In the genomic region with DNA sequence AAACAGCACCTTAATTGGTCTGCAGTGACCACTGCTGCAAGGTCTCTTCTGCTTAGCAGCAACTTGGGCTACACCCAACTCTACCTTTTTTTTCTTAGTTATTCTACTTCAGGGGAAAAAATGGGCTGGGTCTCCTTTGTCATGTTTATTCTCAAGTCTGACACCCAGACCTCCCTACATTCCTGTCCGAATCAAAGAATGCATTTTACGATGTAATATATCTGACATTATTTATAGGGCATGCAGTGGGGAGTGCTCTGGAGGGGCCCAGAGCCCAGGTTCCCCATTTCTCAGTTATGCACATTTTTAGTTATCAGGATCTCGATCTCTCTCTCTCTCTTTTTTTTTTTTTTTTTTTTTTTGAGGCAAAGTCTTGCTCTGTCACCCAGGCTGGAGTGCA, we compare ENCODE assay signal across 18 cellular contexts. TPM values are rescaled to one million over a fixed set of nuclear protein-coding genes. Genes with fewer than 3 reads are reported as not detected.
"Had no signal": no experiment of that assay in that cellular context is flagged by ENCODE, and none has a peak within 500 bp of the region (broad histone marks: within the 10 kb centered on the region; RNA-seq: fewer than 3 reads in every experiment).

No MANE protein-coding gene starts in this region.

- H3K4me1 ChIP-seq: pancreas, upper lobe of right lung had no signal

- H3K27me3 ChIP-seq: esophagus squamous epithelium, upper lobe of right lung had no signal

- H3K9me3 ChIP-seq: esophagus squamous epithelium, mucosa of descending colon, pancreas, upper lobe of right lung had no signal

- H3K27ac ChIP-seq: pancreas, upper lobe of right lung had no signal

- ATAC-seq: left cardiac atrium; mucosa of descending colon; naive thymus-derived CD8-positive, alpha-beta T cell; pancreas; stimulated activated naive B cell treated with anti-CD40 and anti-IgM and Interleukin-4, amounts not matched to agents 10 μg/mL and 1 μg/mL and 100 μg/mL, for 72 hours; upper lobe of right lung had no signal

- FAIRE-seq: endothelial cell of umbilical vein, pancreas had no signal

- H3K36me3 ChIP-seq: esophagus squamous epithelium, pancreas, upper lobe of right lung had no signal

- H3K4me3 ChIP-seq: esophagus squamous epithelium, mucosa of descending colon, pancreas, upper lobe of right lung had no signal

- DNase-seq: activated CD4-positive, alpha-beta T cell treated with anti-CD3 and anti-CD28 coated beads for 1 hour; activated CD4-positive, alpha-beta T cell treated with anti-CD3 and anti-CD28 coated beads, Interleukin-2, amount 50 U/mL, for 4 hours; activated naive CD4-positive, alpha-beta T cell treated with Interleukin-2 at 50 U/mL for 16 hours; activated T-cell treated with anti-CD3 and anti-CD28 coated beads for 4 hours; aorta; cortex of kidney; effector CD4-positive, alpha-beta T cell; esophagus squamous epithelium; foreskin fibroblast; left cardiac atrium; mammary epithelial cell; mucosa of descending colon; naive thymus-derived CD8-positive, alpha-beta T cell; pancreas; stimulated activated naive B cell treated with anti-CD40 and anti-IgM and Interleukin-4, amounts not matched to agents 10 μg/mL and 1 μg/mL and 100 μg/mL, for 72 hours; T1000 had no signal

RNA-seq across cellular contexts. Expression of a gene that starts 50.5 kb away (rescaled TPM):
- polyA plus RNA-seq: endothelial cell of umbilical vein; mammary epithelial cell; naive thymus-derived CD8-positive, alpha-beta T cell; pancreas had no signal
